Comparison of ENCODE assay signal across 8 cellular contexts in the genomic region with DNA sequence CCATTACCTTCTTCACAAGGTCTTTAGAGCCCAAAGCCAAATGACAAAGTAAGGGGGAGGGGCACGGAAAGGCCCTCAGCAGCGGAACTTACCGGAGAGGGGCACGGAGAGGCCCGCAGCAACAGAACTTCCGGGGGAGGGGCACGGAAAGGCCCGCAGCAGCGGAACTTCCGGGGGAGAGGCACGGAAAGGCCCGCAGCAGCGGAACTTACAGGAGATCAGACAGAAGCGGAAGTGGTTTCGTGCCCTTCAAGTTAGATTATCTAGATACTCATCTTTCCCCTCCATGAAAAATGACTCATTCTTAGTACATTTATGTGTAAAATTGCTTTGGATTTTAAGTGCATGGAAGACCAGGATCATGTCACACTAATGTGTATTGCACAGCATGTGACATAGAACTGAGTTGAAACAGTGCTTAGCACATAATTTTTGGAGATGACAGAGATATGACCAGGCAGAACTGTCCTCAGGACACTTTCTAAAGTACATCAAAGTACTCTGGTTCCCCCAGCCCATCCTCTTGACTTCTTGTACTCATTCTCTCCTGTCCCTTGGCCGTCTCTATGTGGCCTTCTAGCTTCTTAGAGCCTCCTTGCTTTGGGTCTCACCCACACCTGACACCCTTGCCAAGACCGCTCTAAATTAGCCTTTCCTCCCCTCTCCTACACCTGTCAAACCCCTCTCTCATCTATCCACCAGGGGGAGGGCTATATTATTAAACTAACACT.
DNase-seq lines count a peak whose midpoint lies in the region; ATAC-seq lines count a peak whose summit lies in the region.

No MANE protein-coding gene starts in this region.

- ATAC-seq in GM21528 (IDR thresholded peaks at IDR 0.05; ENCODE audit: low FRiP score, unreplicated experiment) = peak; percentile 85
- ATAC-seq in activated CD4-positive, CD25-positive, alpha-beta regulatory T cell treated with anti-CD3 and anti-CD28 coated beads, Interleukin-2, amount 50 U/mL, for 24 hours = peak; percentile 88 to 90

- DNase-seq in GM03348 (ENCODE audit: low spot score) = peak; percentile 13
- DNase-seq in KBM-7 = peak; percentile 92
- peak; percentile 47 for DNase-seq in effector CD8-positive, alpha-beta T cell (lab: John Stamatoyannopoulos, UW)
- DNase-seq in stimulated activated CD4-positive, alpha-beta T cell treated with anti-CD3 and anti-CD28 coated beads, Interleukin-15, amount 100 ng/mL, for 48 hours (ENCODE audit: low read depth in 2 of 2) = peak; percentile 67 to 73
- DNase-seq in NCI-H2081 treated with DMSO at 0.1 percent for 48 hours (lab: John Stamatoyannopoulos, UW) = no peak
- DNase-seq in amniotic stem cell (lab: John Stamatoyannopoulos, UW) = no peak

- in situ Hi-C loops in KBM-7 (cut with MboI; ENCODE audit: low pct_unique_long_range_greater_than_20kb, low sequenced_read_pairs) = loop anchor here (25.0 kb wide), 1 partner anchor 425 kb away; no protein-coding TSS in a partner anchor

Comparison
In these comparisons a context has a peak if more than half of its experiments do, and no peak if none do; other contexts are left out.
1. DNase-seq: peak in GM03348 (single experiment), KBM-7 (single experiment), effector CD8-positive, alpha-beta T cell (single experiment) and stimulated activated CD4-positive, alpha-beta T cell treated with anti-CD3 and anti-CD28 coated beads, Interleukin-15, amount 100 ng/mL, for 48 hours (2 of 2); none in NCI-H2081 treated with DMSO at 0.1 percent for 48 hours (single experiment) and amniotic stem cell (single experiment).